ENCODE assay signal across 10 cellular contexts in the genomic region with DNA sequence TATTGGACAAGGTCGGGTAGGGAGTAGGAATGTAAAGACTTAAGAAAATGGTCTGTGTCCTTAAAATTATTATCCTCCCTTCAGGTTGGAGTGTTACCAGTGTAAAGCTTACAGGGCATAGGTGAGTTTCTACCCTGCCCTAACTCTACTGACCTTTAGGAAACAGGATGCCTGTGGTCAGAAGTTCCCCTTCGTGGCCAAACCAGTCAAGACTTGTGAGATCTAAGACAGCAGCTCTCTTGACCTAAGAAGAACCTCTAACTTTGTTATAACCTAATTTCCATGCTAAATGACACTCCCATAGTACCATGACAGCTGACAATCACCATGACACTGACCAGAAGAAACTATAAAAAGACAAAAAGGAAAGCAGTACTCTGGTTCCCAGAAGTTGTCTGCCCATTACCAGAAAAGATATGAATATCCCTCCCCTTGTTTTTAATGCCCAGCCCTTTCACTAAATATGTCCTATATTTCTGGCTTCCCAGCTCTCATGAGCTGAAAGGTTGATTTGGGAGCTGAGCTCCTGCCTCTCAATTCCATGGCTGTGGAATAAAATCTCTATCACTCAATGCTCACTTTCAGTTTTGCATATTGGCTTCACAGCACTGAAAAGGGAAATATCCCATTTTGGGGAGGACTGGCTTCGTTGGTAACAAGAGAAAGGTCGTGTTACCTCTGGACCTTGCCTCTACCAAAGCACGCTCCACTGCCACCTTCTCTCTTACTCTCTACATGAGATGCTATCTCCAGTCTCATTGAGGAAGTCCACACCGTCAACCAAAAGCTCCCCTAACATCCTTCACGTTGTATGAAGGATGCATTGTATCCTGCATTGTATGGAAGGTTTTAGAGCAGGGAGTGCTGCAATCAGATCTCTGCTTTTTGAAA.
DNase-seq lines count a peak whose midpoint lies in the region; ATAC-seq and TF ChIP-seq lines count a peak whose summit lies in the region.
"Had no signal": no experiment of that assay in that cellular context is flagged by ENCODE, and none has a peak within 500 bp of the region (broad histone marks: within the 10 kb centered on the region; RNA-seq: fewer than 3 reads in every experiment).

No MANE protein-coding gene starts in this region.

- peak; percentile 88 for ATAC-seq in GM19397 (IDR thresholded peaks at IDR 0.05; ENCODE audit: unreplicated experiment)
- ATAC-seq in HG02840 (IDR thresholded peaks at IDR 0.05; ENCODE audit: low FRiP score, unreplicated experiment): peak; percentile 81
- peak; percentile 93 for ATAC-seq in HG03520 (IDR thresholded peaks at IDR 0.05; ENCODE audit: unreplicated experiment)
- no peak for ATAC-seq in activated T-cell treated with anti-CD3 and anti-CD28 coated beads, Interleukin-2, amount 50 U/mL, for 4 hours

- H3K4me3 ChIP-seq in GM12865 (ENCODE audit: low read depth, low read length): peak overlapping the region; percentile 40

- no peaks in the 10 kb centered on the region for H3K4me1 Mint-ChIP-seq in activated T-cell treated with anti-CD3 and anti-CD28 coated beads, Interleukin-2, amount 50 U/mL, for 4 hours (ENCODE audit: low read depth)

- H3K9me3 Mint-ChIP-seq in activated T-cell treated with anti-CD3 and anti-CD28 coated beads, Interleukin-2, amount 50 U/mL, for 4 hours: no peaks in the 10 kb centered on the region

- no peaks in the 10 kb centered on the region for H3K36me3 Mint-ChIP-seq in activated T-cell treated with anti-CD3 and anti-CD28 coated beads, Interleukin-2, amount 50 U/mL, for 4 hours (ENCODE audit: insufficient read depth)

- no peak for TF ChIP-seq CTCF in GM12865 (IDR thresholded peaks at IDR 0.05; ENCODE audit: insufficient read depth, low read depth, low read length, missing control alignments)

- no peak overlapping the region for H3K4me3 Mint-ChIP-seq in activated T-cell treated with anti-CD3 and anti-CD28 coated beads, Interleukin-2, amount 50 U/mL, for 4 hours

- peaks cover 2% of the 10 kb centered on the region for H3K27me3 Mint-ChIP-seq in activated T-cell treated with anti-CD3 and anti-CD28 coated beads, Interleukin-2, amount 50 U/mL, for 4 hours (ENCODE audit: low read depth)

- DNase-seq in GM12865 (ENCODE audit: low read depth): peak; percentile 94
- DNase-seq in activated effector memory CD4-positive, alpha-beta T cell treated with anti-CD3 and anti-CD28 coated beads, Interleukin-2, amount 50 U/mL, for 16 hours: no peak
- DNase-seq in Kasumi-1 (lab: John Stamatoyannopoulos, UW): no peak
- DNase-seq in activated T-cell treated with anti-CD3 and anti-CD28 coated beads, Interleukin-2, amount 50 U/mL, for 4 hours: no peak
- DNase-seq in hepatic stellate cell (ENCODE audit: low spot score): no peak
- DNase-seq: brain microvascular endothelial cell; stimulated activated CD4-positive, alpha-beta T cell treated with anti-CD3 and anti-CD28 coated beads, Interleukin-15, amount 100 ng/mL, for 24 hours had no signal

Comparison
In these comparisons a context has a peak if more than half of its experiments do, and no peak if none do; other contexts are left out.
1. ATAC-seq: peak in GM19397 (single experiment), HG02840 (single experiment) and HG03520 (single experiment); none in activated T-cell treated with anti-CD3 and anti-CD28 coated beads, Interleukin-2, amount 50 U/mL, for 4 hours (0 of 2).